22 cellular contexts compared by ENCODE assay signal in the genomic region with DNA sequence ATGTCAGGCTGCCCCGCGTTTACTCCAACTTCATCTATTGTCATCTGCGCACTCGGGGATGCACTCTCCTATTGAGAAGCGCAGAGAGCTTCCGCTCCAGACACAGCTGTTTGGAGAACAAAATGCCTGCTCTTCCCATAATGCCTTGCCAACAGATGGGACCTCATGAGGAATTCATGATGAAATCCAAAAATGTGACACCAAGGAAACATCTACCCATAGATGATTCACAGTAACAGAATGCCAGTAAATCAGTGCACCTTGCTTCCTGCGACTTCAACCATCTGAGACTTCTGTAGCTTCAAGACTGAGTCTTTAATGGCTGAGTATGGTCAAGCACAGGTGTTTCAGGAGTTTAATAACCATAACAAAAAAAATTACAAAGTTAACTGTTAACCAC.
"Had no signal": no experiment of that assay in that cellular context is flagged by ENCODE, and none has a peak within 500 bp of the region (broad histone marks: within the 10 kb centered on the region; RNA-seq: fewer than 3 reads in every experiment).

No MANE protein-coding gene starts in this region.

- DNase-seq: activated B cell treated with CpG ODN at 0.5 μM for 24 hours; activated CD4-positive, alpha-beta memory T cell treated with anti-CD3 and anti-CD28 coated beads, Interleukin-2, amount 10 ng/mL, durations not matched to agents 7 days and 5 days; activated CD4-positive, alpha-beta T cell treated with anti-CD3 and anti-CD28 coated beads for 4 hours; activated CD8-positive, alpha-beta memory T cell treated with anti-CD3 and anti-CD28 coated beads, Interleukin-2, amount 10 ng/mL, durations not matched to agents 7 days and 5 days; activated naive CD8-positive, alpha-beta T cell treated with anti-CD3 and anti-CD28 coated beads for 36 hours; amniotic stem cell; caudate nucleus; dorsolateral prefrontal cortex; foreskin melanocyte; glutamatergic neuron; hippocampal formation; islet precursor cell; lower lobe of right lung; right cardiac atrium; stimulated activated CD4-positive, alpha-beta T cell treated with anti-CD3 and anti-CD28 coated beads, Interleukin-2, amount 100 ng/mL, for 48 hours; stimulated activated naive CD8-positive, alpha-beta T cell treated with anti-CD3 and anti-CD28 coated beads, Interleukin-15, amount 100 ng/mL, for 72 hours; upper lobe of right lung had no signal

- H3K27ac ChIP-seq: dorsolateral prefrontal cortex, lower lobe of right lung, prostate gland, skin epidermis, suprapubic skin, upper lobe of right lung had no signal

- H3K4me1 Mint-ChIP-seq: activated B cell treated with CpG ODN at 0.5 μM for 24 hours; activated CD4-positive, alpha-beta memory T cell treated with anti-CD3 and anti-CD28 coated beads, Interleukin-2, amount 10 ng/mL, durations not matched to agents 7 days and 5 days; activated CD8-positive, alpha-beta memory T cell treated with anti-CD3 and anti-CD28 coated beads, Interleukin-2, amount 10 ng/mL, durations not matched to agents 7 days and 5 days; activated naive CD8-positive, alpha-beta T cell treated with anti-CD3 and anti-CD28 coated beads for 36 hours; neural crest cell; stimulated activated naive CD8-positive, alpha-beta T cell treated with anti-CD3 and anti-CD28 coated beads, Interleukin-15, amount 100 ng/mL, for 72 hours had no signal

- H3K27me3 ChIP-seq: dorsolateral prefrontal cortex, suprapubic skin, upper lobe of right lung had no signal

- H3K4me1 ChIP-seq: lower lobe of right lung, prostate gland, suprapubic skin, upper lobe of right lung had no signal

- H3K36me3 ChIP-seq: lower lobe of right lung, prostate gland, suprapubic skin, upper lobe of right lung had no signal

- H3K4me3 Mint-ChIP-seq: activated B cell treated with CpG ODN at 0.5 μM for 24 hours; activated CD4-positive, alpha-beta memory T cell treated with anti-CD3 and anti-CD28 coated beads, Interleukin-2, amount 10 ng/mL, durations not matched to agents 7 days and 5 days; activated CD8-positive, alpha-beta memory T cell treated with anti-CD3 and anti-CD28 coated beads, Interleukin-2, amount 10 ng/mL, durations not matched to agents 7 days and 5 days; activated naive CD8-positive, alpha-beta T cell treated with anti-CD3 and anti-CD28 coated beads for 36 hours; neural crest cell; stimulated activated naive CD8-positive, alpha-beta T cell treated with anti-CD3 and anti-CD28 coated beads, Interleukin-15, amount 100 ng/mL, for 72 hours had no signal

- H3K9me3 ChIP-seq: lower lobe of right lung, prostate gland, suprapubic skin, upper lobe of right lung had no signal

- ATAC-seq: activated CD8-positive, alpha-beta memory T cell treated with anti-CD3 and anti-CD28 coated beads, Interleukin-2, amount 10 ng/mL, durations not matched to agents 7 days and 5 days; lower lobe of right lung; right cardiac atrium; stimulated activated naive CD8-positive, alpha-beta T cell treated with anti-CD3 and anti-CD28 coated beads, Interleukin-15, amount 100 ng/mL, for 72 hours; upper lobe of right lung had no signal

- FAIRE-seq: colon had no signal

- H3K36me3 Mint-ChIP-seq: activated CD8-positive, alpha-beta memory T cell treated with anti-CD3 and anti-CD28 coated beads, Interleukin-2, amount 10 ng/mL, durations not matched to agents 7 days and 5 days; activated naive CD8-positive, alpha-beta T cell treated with anti-CD3 and anti-CD28 coated beads for 36 hours had no signal

- H3K4me3 ChIP-seq: dorsolateral prefrontal cortex, lower lobe of right lung, prostate gland, skin epidermis, suprapubic skin, upper lobe of right lung had no signal

- H3K27ac Mint-ChIP-seq: activated B cell treated with CpG ODN at 0.5 μM for 24 hours; activated CD4-positive, alpha-beta memory T cell treated with anti-CD3 and anti-CD28 coated beads, Interleukin-2, amount 10 ng/mL, durations not matched to agents 7 days and 5 days; activated CD8-positive, alpha-beta memory T cell treated with anti-CD3 and anti-CD28 coated beads, Interleukin-2, amount 10 ng/mL, durations not matched to agents 7 days and 5 days; activated naive CD8-positive, alpha-beta T cell treated with anti-CD3 and anti-CD28 coated beads for 36 hours; stimulated activated naive CD8-positive, alpha-beta T cell treated with anti-CD3 and anti-CD28 coated beads, Interleukin-15, amount 100 ng/mL, for 72 hours had no signal

- H3K27me3 Mint-ChIP-seq: activated B cell treated with CpG ODN at 0.5 μM for 24 hours; activated CD4-positive, alpha-beta memory T cell treated with anti-CD3 and anti-CD28 coated beads, Interleukin-2, amount 10 ng/mL, durations not matched to agents 7 days and 5 days; activated CD8-positive, alpha-beta memory T cell treated with anti-CD3 and anti-CD28 coated beads, Interleukin-2, amount 10 ng/mL, durations not matched to agents 7 days and 5 days; activated naive CD8-positive, alpha-beta T cell treated with anti-CD3 and anti-CD28 coated beads for 36 hours; stimulated activated naive CD8-positive, alpha-beta T cell treated with anti-CD3 and anti-CD28 coated beads, Interleukin-15, amount 100 ng/mL, for 72 hours had no signal

- H3K9me3 Mint-ChIP-seq: activated naive CD8-positive, alpha-beta T cell treated with anti-CD3 and anti-CD28 coated beads for 36 hours; neural crest cell had no signal
